ENCODE assay signal across 21 cellular contexts in genomic region chr16:48459167-48459566, GRCh38.
A peak's percentile ranks its signal among the peaks of the same experiment; 100 is the strongest.
DNase-seq lines count a peak whose midpoint lies in the region; ATAC-seq, FAIRE-seq and TF ChIP-seq lines count a peak whose summit lies in the region.
"Had no signal": no experiment of that assay in that cellular context is flagged by ENCODE, and none has a peak within 500 bp of the region (broad histone marks: within the 10 kb centered on the region; RNA-seq: fewer than 3 reads in every experiment).

No MANE protein-coding gene starts in this region.

- H3K4me1 Mint-ChIP-seq in activated CD4-positive, alpha-beta T cell treated with anti-CD3 and anti-CD28 coated beads, Interleukin-2, amount 10 ng/mL, durations not matched to agents 24 days and 14 days: peaks cover 12% of the 10 kb centered on the region
- H3K4me1 Mint-ChIP-seq in chondrocyte (ENCODE audit: low read depth): peaks cover 15% of the 10 kb centered on the region

- no peaks in the 10 kb centered on the region for H3K27me3 ChIP-seq in KMS-11 (ENCODE audit: insufficient read depth, low read depth)
- no peaks in the 10 kb centered on the region for H3K27me3 ChIP-seq in gastrocnemius medialis
- H3K27me3 ChIP-seq: Peyer's patch, SJSA1 had no signal

- no peak overlapping the region for H3K4me3 Mint-ChIP-seq in activated CD4-positive, alpha-beta T cell treated with anti-CD3 and anti-CD28 coated beads, Interleukin-2, amount 10 ng/mL, durations not matched to agents 24 days and 14 days
- H3K4me3 Mint-ChIP-seq in chondrocyte (ENCODE audit: unreplicated experiment): no peak overlapping the region

- no peaks in the 10 kb centered on the region for H3K36me3 Mint-ChIP-seq in activated CD4-positive, alpha-beta T cell treated with anti-CD3 and anti-CD28 coated beads, Interleukin-2, amount 10 ng/mL, durations not matched to agents 24 days and 14 days (ENCODE audit: low read depth)
- H3K36me3 Mint-ChIP-seq in chondrocyte (ENCODE audit: low read depth): peaks cover 3% of the 10 kb centered on the region

- in situ Hi-C loops in gastrocnemius medialis (cut with MboI; ENCODE audit: low sequenced_read_pairs in 4 of 4): no loop called here

- FAIRE-seq in urothelium cell line (lab: Jason Lieb, UNC): no peak

- no peaks in the 10 kb centered on the region for H3K9me3 ChIP-seq in gastrocnemius medialis
- H3K9me3 ChIP-seq: Peyer's patch, SJSA1 had no signal

- H3K4me1 ChIP-seq in KMS-11 (ENCODE audit: low read depth, poor library complexity, severe bottlenecking) (peaks cover 34% of the 10 kb centered on the region), gastrocnemius medialis (peaks cover 0 to 7% of the 10 kb centered on the region in 2 donors)
- H3K4me1 ChIP-seq: Peyer's patch had no signal

- no peak for ATAC-seq in gastrocnemius medialis
- no peak for ATAC-seq in GM18873 (IDR thresholded peaks at IDR 0.05; ENCODE audit: low FRiP score, unreplicated experiment)

- no peak overlapping the region for H3K9ac ChIP-seq in KMS-11

- intact Hi-C loops in activated CD4-positive, alpha-beta T cell treated with anti-CD3 and anti-CD28 coated beads, Interleukin-2, amount 10 ng/mL, durations not matched to agents 24 days and 14 days (cut with micrococcal nuclease): loop anchor here (2.0 to 5.0 kb wide), 7 partner anchors 47 to 300 kb away; partner anchors contain the start of gene SIAH1
- intact Hi-C loops in gastrocnemius medialis (cut with DNase I; ENCODE audit: low total_unique reads): loop anchor here (5.0 to 10.0 kb wide), 3 partner anchors 78 to 156 kb away; partner anchors contain the start of gene N4BP1

- no peaks in the 10 kb centered on the region for H4K20me1 ChIP-seq in KMS-11 (ENCODE audit: insufficient read depth)

- no peak for DNase-seq in activated CD4-positive, alpha-beta T cell treated with anti-CD3 and anti-CD28 coated beads, Interleukin-2, amount 10 ng/mL, durations not matched to agents 24 days and 14 days
- DNase-seq in activated CD4-positive, alpha-beta T cell treated with anti-CD3 and anti-CD28 coated beads for 4 hours: no peak
- DNase-seq in chondrocyte (ENCODE audit: low spot score) (no peak), gastrocnemius medialis (no peak), 8988T (no peak), urothelium cell line (ENCODE audit: low spot score) (no peak)
- DNase-seq: activated CD4-positive, alpha-beta T cell treated with anti-CD3 and anti-CD28 coated beads for 1 hour; activated CD8-positive, alpha-beta memory T cell treated with anti-CD3 and anti-CD28 coated beads for 24 hours; activated naive CD4-positive, alpha-beta T cell treated with Interleukin-2 at 50 U/mL for 16 hours; activated T-cell treated with anti-CD3 and anti-CD28 coated beads, Interleukin-2, amount 50 U/mL, for 1 hour; COR-L47; DND-41; left cardiac atrium; NCI-H146; NCI-H510A; NK-92 treated with Interleukin-12 subunit alpha and Interleukin-12 subunit beta, amount 100 ng/mL, for 24 hours; Peyer's patch; T-helper 1 cell had no signal

- no peaks in the 10 kb centered on the region for H3K79me2 ChIP-seq in KMS-11 (ENCODE audit: insufficient read depth, low read depth)

- H3K27ac ChIP-seq in KMS-11: peak overlapping the region; percentile 63; the same call in 1 of the 2 replicates
- H3K27ac ChIP-seq in gastrocnemius medialis: peak overlapping the region in 3 of 4 donors; percentile 1 to 50 (median 39)
- H3K27ac ChIP-seq: Peyer's patch, SJSA1 had no signal

- 0 out of 2 replicates have a peak overlapping the region, but pooled peaks have one; percentile 69 for H3K4me2 ChIP-seq in KMS-11

- peaks cover 5% of the 10 kb centered on the region for H3K9me3 Mint-ChIP-seq in activated CD4-positive, alpha-beta T cell treated with anti-CD3 and anti-CD28 coated beads, Interleukin-2, amount 10 ng/mL, durations not matched to agents 24 days and 14 days
- H3K9me3 Mint-ChIP-seq in chondrocyte (ENCODE audit: low read depth): peaks cover 13% of the 10 kb centered on the region

- TF ChIP-seq POLR2A in gastrocnemius medialis (IDR thresholded peaks at IDR 0.05): no peak

- H2AFZ ChIP-seq in KMS-11 (ENCODE audit: low read depth): no peak overlapping the region

- peak overlapping the region; percentile 22 for H3K27ac Mint-ChIP-seq in activated CD4-positive, alpha-beta T cell treated with anti-CD3 and anti-CD28 coated beads, Interleukin-2, amount 10 ng/mL, durations not matched to agents 24 days and 14 days
- peak overlapping the region; percentile 80 for H3K27ac Mint-ChIP-seq in chondrocyte (ENCODE audit: unreplicated experiment)

- peaks cover 24% of the 10 kb centered on the region for H3K27me3 Mint-ChIP-seq in activated CD4-positive, alpha-beta T cell treated with anti-CD3 and anti-CD28 coated beads, Interleukin-2, amount 10 ng/mL, durations not matched to agents 24 days and 14 days
- H3K27me3 Mint-ChIP-seq in chondrocyte (ENCODE audit: low read depth): no peaks in the 10 kb centered on the region

- no peak for TF ChIP-seq CTCF in KMS-11 (conservative IDR thresholded peaks at IDR 0.05; ENCODE audit: low read depth, low read length)
- TF ChIP-seq CTCF in chondrocyte (IDR thresholded peaks at IDR 0.05): no peak
- TF ChIP-seq CTCF in gastrocnemius medialis (IDR thresholded peaks at IDR 0.05 in 4 of 5, conservative IDR thresholded peaks at IDR 0.05 in 1 of 5): no peak

- H3K36me3 ChIP-seq in KMS-11 (ENCODE audit: insufficient read depth) (no peaks in the 10 kb centered on the region), gastrocnemius medialis (no peaks in the 10 kb centered on the region)
- H3K36me3 ChIP-seq: Peyer's patch, SJSA1 had no signal

- no peak overlapping the region for H3K4me3 ChIP-seq in KMS-11 (IDR thresholded peaks at IDR 0.05; ENCODE audit: insufficient read depth, low read depth, low read length)
- H3K4me3 ChIP-seq in gastrocnemius medialis: no peak overlapping the region
- H3K4me3 ChIP-seq: Peyer's patch, SJSA1 had no signal
